ENCODE assay signal across 16 cellular contexts in genomic region chr3:22671848-22672247, GRCh38.
DNase-seq lines count a peak whose midpoint lies in the region; FAIRE-seq and TF ChIP-seq lines count a peak whose summit lies in the region.
"Had no signal": no experiment of that assay in that cellular context is flagged by ENCODE, and none has a peak within 500 bp of the region (broad histone marks: within the 10 kb centered on the region; RNA-seq: fewer than 3 reads in every experiment).

No MANE protein-coding gene starts in this region.

- H4K20me1 ChIP-seq in MM.1S (ENCODE audit: insufficient read depth, low read length), result no peaks in the 10 kb centered on the region

- H3K9me2 ChIP-seq in MM.1S (replicated peaks; ENCODE audit: insufficient read depth, low read length), result no peaks in the 10 kb centered on the region

- H3K4me2 ChIP-seq in MM.1S (ENCODE audit: low read depth, low read length), result no peak overlapping the region
- H3K4me2 ChIP-seq: A549 had no signal

- H3K4me3 Mint-ChIP-seq in chondrocyte (ENCODE audit: unreplicated experiment), result no peak overlapping the region
- H3K4me3 Mint-ChIP-seq: CD8-positive, alpha-beta memory T cell had no signal

- H3K36me3 Mint-ChIP-seq in chondrocyte (ENCODE audit: low read depth), result no peaks in the 10 kb centered on the region
- H3K36me3 Mint-ChIP-seq: CD8-positive, alpha-beta memory T cell had no signal

- H2AFZ ChIP-seq in MM.1S (ENCODE audit: low read length), result no peak overlapping the region

- no peak overlapping the region for H3K9ac ChIP-seq in MM.1S (ENCODE audit: low read length)

- H3K9me3 ChIP-seq in BE2C, result no peaks in the 10 kb centered on the region
- no peaks in the 10 kb centered on the region for H3K9me3 ChIP-seq in MM.1S (replicated peaks; ENCODE audit: insufficient read depth, low read length)
- H3K9me3 ChIP-seq: A549 had no signal

- H3K4me1 Mint-ChIP-seq in chondrocyte (ENCODE audit: low read depth), result no peaks in the 10 kb centered on the region
- H3K4me1 Mint-ChIP-seq: CD8-positive, alpha-beta memory T cell had no signal

- H3K27ac Mint-ChIP-seq in chondrocyte (ENCODE audit: unreplicated experiment), result no peak overlapping the region
- H3K27ac Mint-ChIP-seq: CD8-positive, alpha-beta memory T cell had no signal

- no peak for FAIRE-seq in D721Med (lab: Jason Lieb, UNC)
- FAIRE-seq: A549 had no signal

- no peaks in the 10 kb centered on the region for H3F3A ChIP-seq in MM.1S (ENCODE audit: insufficient read depth, low read length)

- H3K27me3 Mint-ChIP-seq in chondrocyte (ENCODE audit: low read depth), result peaks cover 5% of the 10 kb centered on the region
- H3K27me3 Mint-ChIP-seq: CD8-positive, alpha-beta memory T cell had no signal

- H3K36me3 ChIP-seq in BE2C (no peaks in the 10 kb centered on the region), MM.1S (replicated peaks; ENCODE audit: insufficient read depth, low read length) (no peaks in the 10 kb centered on the region; the same call in 1 of the 2 replicates)

- TF ChIP-seq CTCF in D721Med (IDR thresholded peaks at IDR 0.05; ENCODE audit: insufficient read depth, missing control alignments), result peak; percentile 8
- peak; percentile 19; the same call in 1 of the 2 replicates for TF ChIP-seq CTCF in LNCAP (IDR thresholded peaks at IDR 0.05)
- TF ChIP-seq CTCF in chondrocyte (IDR thresholded peaks at IDR 0.05), result peak; percentile 49
- no peak for TF ChIP-seq CTCF in BE2C (IDR thresholded peaks at IDR 0.05; ENCODE audit: low read depth, low read length)
- no peak for TF ChIP-seq CTCF in MM.1S (IDR thresholded peaks at IDR 0.05; ENCODE audit: low read length)

- H3K27ac ChIP-seq in MM.1S (ENCODE audit: low read length), result no peak overlapping the region
- H3K27ac ChIP-seq: A549 had no signal

- no peaks in the 10 kb centered on the region for H3K79me2 ChIP-seq in MM.1S (ENCODE audit: low read length)

- peaks cover 2% of the 10 kb centered on the region for H3K9me3 Mint-ChIP-seq in chondrocyte (ENCODE audit: low read depth)

- H3K4me3 ChIP-seq in BE2C (ENCODE audit: low read depth, low read length) (no peak overlapping the region), MM.1S (ENCODE audit: low read length) (no peak overlapping the region)
- H3K4me3 ChIP-seq: A549 had no signal

- H3K27me3 ChIP-seq in BE2C (no peaks in the 10 kb centered on the region), MM.1S (replicated peaks; ENCODE audit: insufficient read depth, low read length) (no peaks in the 10 kb centered on the region)

- H3K4me1 ChIP-seq in BE2C (no peaks in the 10 kb centered on the region), MM.1S (ENCODE audit: low read length) (peaks cover 13% of the 10 kb centered on the region; the same call in 1 of the 2 replicates)
- H3K4me1 ChIP-seq: A549 had no signal

- DNase-seq in D721Med (ENCODE audit: insufficient read length, low spot score) (no peak), OCI-M1 (lab: John Stamatoyannopoulos, UW) (peak; percentile 38), chondrocyte (ENCODE audit: low spot score) (no peak), COR-L47 (lab: John Stamatoyannopoulos, UW) (no peak), T-helper 9 cell (no peak), BE2C (no peak), MM.1S (no peak)
- DNase-seq: Calu3; CD8-positive, alpha-beta memory T cell; DND-41; GDM1; H7; IMR-90; KBM-7 had no signal

Comparison
In these comparisons a context has a peak if more than half of its experiments do, and no peak if none do; other contexts are left out.
1. CTCF ChIP-seq: peak in D721Med (single experiment), LNCAP (single experiment) and chondrocyte (single experiment); none in BE2C (single experiment) and MM.1S (single experiment).